In the genomic region with DNA sequence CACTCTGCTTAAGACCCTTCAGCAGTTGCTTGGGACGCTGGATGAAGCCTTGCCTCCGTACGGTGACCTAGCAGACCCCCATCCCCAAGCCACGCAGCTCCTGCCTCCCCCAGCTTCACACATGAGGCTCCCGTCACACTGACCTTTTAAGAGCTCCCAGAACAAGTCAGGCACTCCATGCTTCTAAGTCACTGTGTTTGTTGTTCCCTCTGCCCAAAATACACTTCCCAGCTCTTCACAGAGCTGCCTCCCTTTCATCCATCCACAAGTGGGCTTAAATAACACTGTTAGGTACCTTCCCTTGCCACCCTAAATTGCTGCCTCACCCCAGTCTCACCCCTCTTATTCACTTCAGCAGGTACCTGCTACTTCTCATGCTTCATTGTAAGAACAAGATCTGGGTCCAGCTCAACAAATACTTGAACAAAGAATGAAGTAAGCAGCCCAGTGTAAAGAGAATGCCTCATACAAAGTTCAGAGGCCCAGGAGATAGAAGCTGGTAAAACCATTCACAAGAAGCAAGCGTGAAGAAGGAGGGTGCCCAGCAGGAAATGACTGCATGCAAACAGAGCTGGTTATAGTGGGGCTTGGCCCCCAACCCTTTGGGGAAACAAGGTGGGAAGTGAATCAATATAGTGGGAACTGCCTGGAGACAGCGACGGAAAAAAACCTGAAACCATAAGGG, we compare ENCODE assay signal across 10 cellular contexts. TPM values are rescaled to one million over a fixed set of nuclear protein-coding genes. Genes with fewer than 3 reads are reported as not detected.
DNase-seq lines count a peak whose midpoint lies in the region; ATAC-seq, FAIRE-seq and TF ChIP-seq lines count a peak whose summit lies in the region.
"Had no signal": no experiment of that assay in that cellular context is flagged by ENCODE, and none has a peak within 500 bp of the region (broad histone marks: within the 10 kb centered on the region; RNA-seq: fewer than 3 reads in every experiment).

No MANE protein-coding gene starts in this region.

- H3K79me2 ChIP-seq in HepG2 (ENCODE audit: insufficient read depth, low read length), result peaks cover 97% of the 10 kb centered on the region

- H3K4me3 Mint-ChIP-seq in activated B cell treated with CpG ODN at 0.5 μM for 24 hours, result no peak overlapping the region
- H3K4me3 Mint-ChIP-seq in type B pancreatic cell, result peak overlapping the region; percentile 23

- POLR2A ChIA-PET in activated B cell treated with CpG ODN at 0.5 μM for 24 hours (lab: Charles Lee) (interaction anchor here (0.7 to 10.9 kb wide), 7 partner anchors 8 to 60 kb away, joined by 3 to 182 read pairs (median 3); partner anchors contain the start of gene TXNDC11), HepG2 (lab: Yijun Ruan, JAX) (interaction anchor here (0.9 to 5.5 kb wide), 10 partner anchors 9 to 76 kb away, joined by 3 to 85 read pairs (median 5); partner anchors contain the start of gene TXNDC11)

- H3K9me3 ChIP-seq in heart left ventricle, result no peaks in the 10 kb centered on the region
- no peaks in the 10 kb centered on the region for H3K9me3 ChIP-seq in right cardiac atrium (ENCODE audit: control insufficient read depth, low read length)
- H3K9me3 ChIP-seq in HepG2 (ENCODE audit: low read length), result no peaks in the 10 kb centered on the region

- FAIRE-seq in HepG2 (lab: Jason Lieb, UNC), result no peak

- intact Hi-C loops in heart left ventricle (cut with DNase I) (loop anchor here in 4 of 10 donors (5.0 to 10.0 kb wide), 3 partner anchors 39 to 126 kb away; partner anchors contain the start of genes TXNDC11 (in 2 of the 4) and SNN (in 1 of the 4)), right cardiac atrium (cut with DNase I) (no loop called here), activated B cell treated with CpG ODN at 0.5 μM for 24 hours (cut with micrococcal nuclease) (no loop called here), HepG2 (cut with micrococcal nuclease; ENCODE audit: unreplicated experiment) (loop anchor here (1.0 to 10.0 kb wide), 2 partner anchors 37 to 206 kb away; partner anchors contain the start of gene LITAF)

- in situ Hi-C loops in HepG2 (cut with HindIII; ENCODE audit: extremely low pct_ligation_motif_present, low pct_unique_long_range_greater_than_20kb), result no loop called here

- H3K4me1 Mint-ChIP-seq in activated B cell treated with CpG ODN at 0.5 μM for 24 hours (peaks cover 74% of the 10 kb centered on the region), type B pancreatic cell (ENCODE audit: unreplicated experiment) (peaks cover 54% of the 10 kb centered on the region)

- TF ChIP-seq POLR2A in heart left ventricle (IDR thresholded peaks at IDR 0.05), result no peak
- no peak; a peak in 1 of 4 replicates for TF ChIP-seq POLR2A in HepG2 (IDR thresholded peaks at IDR 0.05; ENCODE audit: insufficient read depth in 1 of 2, low read depth in 2 of 2, low read length in 2 of 2)

- H3K27me3 Mint-ChIP-seq in activated B cell treated with CpG ODN at 0.5 μM for 24 hours (no peaks in the 10 kb centered on the region), type B pancreatic cell (no peaks in the 10 kb centered on the region)

- H3K36me3 ChIP-seq in heart left ventricle (peaks cover 0 to 34% (median 14%) of the 10 kb centered on the region in 9 donors), HepG2 (replicated peaks in 1 of 2; ENCODE audit: control insufficient read depth in 1 of 2, insufficient read depth in 2 of 2, low read length in 2 of 2) (peaks cover 0 to 8% of the 10 kb centered on the region in 2 experiments; a peak in 3 of 5 replicates)

- H3K4me2 ChIP-seq in HepG2 (ENCODE audit: low read depth, low read length), result peak overlapping the region; percentile 56

- DNase-seq in heart left ventricle (no peak), right cardiac atrium (no peak), activated B cell treated with CpG ODN at 0.5 μM for 24 hours (no peak), HepG2 (ENCODE audit: low spot score) (peak; percentile 45), type B pancreatic cell (ENCODE audit: extremely low spot score, unreplicated experiment) (no peak), OCI-M2 (lab: John Stamatoyannopoulos, UW; ENCODE audit: unreplicated experiment) (no peak), SIG-M5 treated with dmso at 0.1 percent for 504 hours (lab: John Stamatoyannopoulos, UW; ENCODE audit: unreplicated experiment) (no peak)
- DNase-seq in NK-92 treated with Interleukin-12 subunit alpha and Interleukin-12 subunit beta, amount 100 ng/mL, for 24 hours (lab: John Stamatoyannopoulos, UW), result no peak
- DNase-seq: Kasumi-1; stimulated activated CD8-positive, alpha-beta memory T cell treated with anti-CD3 and anti-CD28 coated beads, Interleukin-4, amount 100 ng/mL, for 48 hours had no signal

- TF ChIP-seq RAD21 in HepG2 (CRISPR knock-in tag; IDR thresholded peaks at IDR 0.05), result no peak

- H3K9ac ChIP-seq in HepG2 (ENCODE audit: insufficient read depth, low read depth, low read length), result no peak overlapping the region

- no peak for TF ChIP-seq CTCF in heart left ventricle (IDR thresholded peaks at IDR 0.05)
- no peak for TF ChIP-seq CTCF in activated B cell treated with CpG ODN at 0.5 μM for 24 hours (IDR thresholded peaks at IDR 0.05)
- TF ChIP-seq CTCF in HepG2 (CRISPR knock-in tag; IDR thresholded peaks at IDR 0.05), result no peak
- no peak for TF ChIP-seq CTCF in type B pancreatic cell (conservative IDR thresholded peaks at IDR 0.05)

- 69 to 79% (median 76%) methylated on average over 8 of the region's 8 CpGs for WGBS in heart left ventricle, 4 donors
- 76% methylated on average over 8 of the region's 8 CpGs for WGBS in right cardiac atrium
- WGBS in HepG2 (ENCODE audit: low lambda C conversion rate), result 62% methylated on average over 8 of the region's 8 CpGs

- no peaks in the 10 kb centered on the region for H3K27me3 ChIP-seq in heart left ventricle
- no peaks in the 10 kb centered on the region for H3K27me3 ChIP-seq in right cardiac atrium (ENCODE audit: control insufficient read depth, insufficient read depth)
- H3K27me3 ChIP-seq in HepG2 (ENCODE audit: control insufficient read depth in 1 of 2, insufficient read depth in 2 of 2, low read length in 2 of 2), result no peaks in the 10 kb centered on the region

- peaks cover 4 to 79% (median 48%) of the 10 kb centered on the region in 12 donors for H3K4me1 ChIP-seq in heart left ventricle
- H3K4me1 ChIP-seq in right cardiac atrium (ENCODE audit: control insufficient read depth, insufficient read depth, low read length), result peaks cover 18% of the 10 kb centered on the region
- H3K4me1 ChIP-seq in HepG2 (ENCODE audit: insufficient read depth, low read length), result peaks cover 98% of the 10 kb centered on the region

- H3K27ac ChIP-seq in heart left ventricle, result peak overlapping the region in 4 of 12 donors; percentile 10 to 46 (median 32)
- no peak overlapping the region for H3K27ac ChIP-seq in right cardiac atrium (ENCODE audit: low read length)
- peak overlapping the region; percentile 52 for H3K27ac ChIP-seq in HepG2 (ENCODE audit: extremely low read length, insufficient read depth, low read length)

- H3K9me3 Mint-ChIP-seq in activated B cell treated with CpG ODN at 0.5 μM for 24 hours, result no peaks in the 10 kb centered on the region
- H3K9me3 Mint-ChIP-seq in type B pancreatic cell, result no peaks in the 10 kb centered on the region

- ATAC-seq in heart left ventricle (peak in 3 of 4 donors; percentile 21 to 46 (median 41)), right cardiac atrium (no peak), activated B cell treated with CpG ODN at 0.5 μM for 24 hours (ENCODE audit: low read depth) (no peak), HepG2 (peak; percentile 42)

- BruUV-seq in HepG2 (replicated peaks; lab: Mats Ljungman, UMichigan), result no TSS peak

- H4K20me1 ChIP-seq in HepG2 (ENCODE audit: insufficient read depth, low read length), result peaks cover 56% of the 10 kb centered on the region

- 0 out of 4 replicates have a peak, but pooled peaks of 1 of the 2 experiments have one; percentile 19 for TF ChIP-seq EP300 in HepG2 (IDR thresholded peaks at IDR 0.05; ENCODE audit: low read depth in 2 of 2, low read length in 2 of 2)
- TF ChIP-seq EP300 in HepG2 (CRISPR knock-in tag; IDR thresholded peaks at IDR 0.05; ENCODE audit: borderline replicate concordance), result no peak

- H3K4me3 ChIP-seq in heart left ventricle, result no peak overlapping the region
- no peak overlapping the region for H3K4me3 ChIP-seq in right cardiac atrium (ENCODE audit: low read length)
- peak overlapping the region in 1 of 3 experiments; percentile 28; a peak in 3 of 6 replicates for H3K4me3 ChIP-seq in HepG2 (replicated peaks in 1 of 3; ENCODE audit: insufficient read depth in 1 of 3, low read depth in 2 of 3, low read length in 3 of 3)

- H3K27ac Mint-ChIP-seq in activated B cell treated with CpG ODN at 0.5 μM for 24 hours (peak overlapping the region; percentile 54), type B pancreatic cell (peak overlapping the region; percentile 95)

- H2AFZ ChIP-seq in HepG2 (ENCODE audit: low read length), result no peak overlapping the region

- H3K36me3 Mint-ChIP-seq in activated B cell treated with CpG ODN at 0.5 μM for 24 hours (ENCODE audit: low read depth) (peaks cover 57% of the 10 kb centered on the region), type B pancreatic cell (peaks cover 22% of the 10 kb centered on the region)

- CTCF ChIA-PET in activated B cell treated with CpG ODN at 0.5 μM for 24 hours (lab: Charles Lee), result interaction anchor here (0.7 to 1.8 kb wide), 2 partner anchors 9 to 55 kb away, joined by 3 to 4 read pairs; no protein-coding TSS in a partner anchor
- CTCF ChIA-PET in HepG2 (lab: Yijun Ruan, JAX; ENCODE audit: low intra/inter-chr PET ratio, low total read pairs), result no interaction called here

RNA-seq across cellular contexts. Expression of gene ZC3H7A, which starts 5.8 kb away (rescaled TPM):
- 10 to 100 TPM; 20.2 to 42.3 (median 29.7) TPM for total RNA-seq in heart left ventricle
- polyA plus RNA-seq in heart left ventricle, result 10 to 100 TPM; 16.9 to 17.7 TPM
- 10 to 100 TPM; 29.2 to 32.2 (median 31.0) TPM for total RNA-seq in right cardiac atrium
- polyA plus RNA-seq in right cardiac atrium, result 18.7 TPM
- total RNA-seq in activated B cell treated with CpG ODN at 0.5 μM for 24 hours, result 143 and 163 TPM in 2 replicates
- 29.2 and 51.5 TPM in 2 replicates for total RNA-seq in HepG2 (2016; rRNA removed; fragmentation: Illumina TruSeq; extraction: Trizol)
- 36.4 and 39.0 TPM in 2 replicates for total RNA-seq in HepG2 (2016; cell fraction: cytosol; rRNA removed; fragmentation: Illumina TruSeq; extraction: Trizol; ENCODE audit: low read depth)
- 27.9 and 45.5 TPM in 2 replicates for total RNA-seq in HepG2 (2016; cell fraction: insoluble cytoplasmic fraction; rRNA removed; fragmentation: Illumina TruSeq; extraction: Trizol)
- 21.9 and 22.1 TPM in 2 replicates for total RNA-seq in HepG2 (2016; cell fraction: membrane; rRNA removed; fragmentation: Illumina TruSeq; extraction: Trizol)
- total RNA-seq in HepG2 (2016; cell fraction: nucleus; rRNA removed; fragmentation: Illumina TruSeq; extraction: Trizol), result 62.9 and 69.9 TPM in 2 replicates
- 28.4 and 36.8 TPM in 2 replicates for polyA plus RNA-seq in HepG2 (2011; rRNA removed)
- 17.3 and 26.0 TPM in 2 replicates for polyA plus RNA-seq in HepG2 (2011; cell fraction: cytosol; rRNA removed)
- 65.4 and 82.1 TPM in 2 replicates for polyA plus RNA-seq in HepG2 (2011; cell fraction: nucleus; rRNA removed)
- polyA plus RNA-seq in HepG2 (2012), result 38.8 and 45.6 TPM in 2 replicates
- 7.0 and 7.9 TPM in 2 replicates for polyA plus RNA-seq in HepG2 (2016; cell fraction: cytosol; fragmentation: Illumina TruSeq; extraction: Trizol; ENCODE audit: low read depth)
- polyA plus RNA-seq in HepG2 (2016; cell fraction: insoluble cytoplasmic fraction; fragmentation: Illumina TruSeq; extraction: Trizol; ENCODE audit: low read depth), result 53.0 and 59.0 TPM in 2 replicates
- polyA plus RNA-seq in HepG2 (2016; cell fraction: membrane; fragmentation: Illumina TruSeq; extraction: Trizol; ENCODE audit: low read depth), result 12.7 and 13.1 TPM in 2 replicates
- polyA plus RNA-seq in HepG2 (2016; cell fraction: nucleus; fragmentation: Illumina TruSeq; extraction: Trizol; ENCODE audit: insufficient read depth, low read depth), result 118 and 123 TPM in 2 replicates
- polyA minus RNA-seq in HepG2 (2011; rRNA and poly(A)+ RNA removed; ENCODE audit: low replicate concordance), result 15.6 and 21.1 TPM in 2 replicates
- 19.2 and 27.3 TPM in 2 replicates for polyA minus RNA-seq in HepG2 (2011; cell fraction: cytosol; rRNA and poly(A)+ RNA removed)
- polyA minus RNA-seq in HepG2 (2011; cell fraction: nucleus; rRNA and poly(A)+ RNA removed), result 93.7 and 101 TPM in 2 replicates
- total RNA-seq in type B pancreatic cell (ENCODE audit: low replicate concordance), result 43.3 and 67.5 TPM in 2 replicates

RNA-seq across cellular contexts. Expression of gene TXNDC11, which starts 48.6 kb away (rescaled TPM):
- total RNA-seq in heart left ventricle, result 10 to 100 TPM; 18.9 to 29.3 (median 25.9) TPM
- polyA plus RNA-seq in heart left ventricle, result 10 to 100 TPM; 23.6 to 53.1 TPM
- 10 to 100 TPM; 22.0 to 29.4 (median 23.9) TPM for total RNA-seq in right cardiac atrium
- polyA plus RNA-seq in right cardiac atrium, result 25.8 TPM
- total RNA-seq in activated B cell treated with CpG ODN at 0.5 μM for 24 hours, result 54.3 and 63.2 TPM in 2 replicates
- total RNA-seq in HepG2 (2016; rRNA removed; fragmentation: Illumina TruSeq; extraction: Trizol), result 46.4 and 74.9 TPM in 2 replicates
- total RNA-seq in HepG2 (2016; cell fraction: cytosol; rRNA removed; fragmentation: Illumina TruSeq; extraction: Trizol; ENCODE audit: low read depth), result 35.1 and 37.4 TPM in 2 replicates
- total RNA-seq in HepG2 (2016; cell fraction: insoluble cytoplasmic fraction; rRNA removed; fragmentation: Illumina TruSeq; extraction: Trizol), result 41.1 and 74.2 TPM in 2 replicates
- 66.4 and 69.7 TPM in 2 replicates for total RNA-seq in HepG2 (2016; cell fraction: membrane; rRNA removed; fragmentation: Illumina TruSeq; extraction: Trizol)
- total RNA-seq in HepG2 (2016; cell fraction: nucleus; rRNA removed; fragmentation: Illumina TruSeq; extraction: Trizol), result 67.8 and 74.4 TPM in 2 replicates
- 123 and 124 TPM in 2 replicates for polyA plus RNA-seq in HepG2 (2011; rRNA removed)
- polyA plus RNA-seq in HepG2 (2011; cell fraction: cytosol; rRNA removed), result 124 and 127 TPM in 2 replicates
- polyA plus RNA-seq in HepG2 (2011; cell fraction: nucleus; rRNA removed), result 90.0 and 92.7 TPM in 2 replicates
- polyA plus RNA-seq in HepG2 (2012), result 52.3 and 58.7 TPM in 2 replicates
- 27.8 and 29.0 TPM in 2 replicates for polyA plus RNA-seq in HepG2 (2016; cell fraction: cytosol; fragmentation: Illumina TruSeq; extraction: Trizol; ENCODE audit: low read depth)
- polyA plus RNA-seq in HepG2 (2016; cell fraction: insoluble cytoplasmic fraction; fragmentation: Illumina TruSeq; extraction: Trizol; ENCODE audit: low read depth), result 50.3 and 56.6 TPM in 2 replicates
- 51.9 and 62.9 TPM in 2 replicates for polyA plus RNA-seq in HepG2 (2016; cell fraction: membrane; fragmentation: Illumina TruSeq; extraction: Trizol; ENCODE audit: low read depth)
- polyA plus RNA-seq in HepG2 (2016; cell fraction: nucleus; fragmentation: Illumina TruSeq; extraction: Trizol; ENCODE audit: insufficient read depth, low read depth), result 110 TPM in 2 replicates
- 53.2 and 119 TPM in 2 replicates for polyA minus RNA-seq in HepG2 (2011; rRNA and poly(A)+ RNA removed; ENCODE audit: low replicate concordance)
- 62.7 TPM in 2 replicates for polyA minus RNA-seq in HepG2 (2011; cell fraction: cytosol; rRNA and poly(A)+ RNA removed)
- 73.1 and 73.3 TPM in 2 replicates for polyA minus RNA-seq in HepG2 (2011; cell fraction: nucleus; rRNA and poly(A)+ RNA removed)
- 26.7 and 39.0 TPM in 2 replicates for total RNA-seq in type B pancreatic cell (ENCODE audit: low replicate concordance)

Comparison
In these comparisons a context has a peak if more than half of its experiments do, and no peak if none do; other contexts are left out.
1. ATAC-seq: peak in heart left ventricle (3 of 4) and HepG2 (single experiment); none in right cardiac atrium (0 of 2) and activated B cell treated with CpG ODN at 0.5 μM for 24 hours (single experiment).